In the genomic region with DNA sequence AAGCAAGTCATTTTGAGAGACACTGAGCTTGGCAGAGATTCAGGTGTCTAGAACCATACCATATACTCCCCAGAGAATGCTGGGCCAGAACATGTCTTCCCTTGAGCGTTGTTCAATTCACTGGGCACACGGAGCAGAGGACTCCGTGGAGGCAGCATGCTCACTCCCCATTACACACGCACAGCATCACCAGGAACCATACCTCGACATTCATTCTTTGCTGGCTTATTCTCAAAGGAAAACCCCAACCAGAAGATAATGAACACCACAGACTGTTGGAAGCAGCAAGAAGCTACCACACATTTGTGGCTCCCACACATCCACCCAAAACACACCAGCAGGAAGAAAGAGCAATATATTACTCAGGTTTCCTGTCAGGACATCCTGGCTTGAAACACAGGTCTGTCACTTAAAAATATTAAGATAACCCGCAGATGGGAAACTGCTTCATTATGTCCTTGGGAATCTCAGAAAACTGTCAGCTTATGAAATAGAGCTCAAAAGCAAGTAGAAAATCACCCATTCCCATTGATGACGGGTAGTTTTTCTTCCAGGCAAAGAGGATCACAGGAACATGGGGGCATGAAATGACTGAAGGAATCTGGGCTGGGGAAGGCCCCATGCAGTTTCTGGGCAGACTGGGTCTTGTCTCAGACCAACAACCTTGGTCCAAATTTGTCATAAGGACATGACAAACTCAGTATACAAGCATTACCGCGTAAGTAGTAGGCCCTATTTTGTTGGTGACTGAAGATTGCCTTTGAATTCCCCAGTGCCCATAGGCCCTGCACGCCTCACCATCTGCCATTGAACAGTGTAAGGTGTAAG, we compare ENCODE assay signal across 1 cellular context.
TF ChIP-seq lines count a peak whose summit lies in the region.

No MANE protein-coding gene starts in this region.

TF ChIP-seq in GM12878, 131 proteins besides CTCF, POLR2A, EP300 and RAD21 (continued from another document and continues in another):
- TF ChIP-seq, protein P1, sequence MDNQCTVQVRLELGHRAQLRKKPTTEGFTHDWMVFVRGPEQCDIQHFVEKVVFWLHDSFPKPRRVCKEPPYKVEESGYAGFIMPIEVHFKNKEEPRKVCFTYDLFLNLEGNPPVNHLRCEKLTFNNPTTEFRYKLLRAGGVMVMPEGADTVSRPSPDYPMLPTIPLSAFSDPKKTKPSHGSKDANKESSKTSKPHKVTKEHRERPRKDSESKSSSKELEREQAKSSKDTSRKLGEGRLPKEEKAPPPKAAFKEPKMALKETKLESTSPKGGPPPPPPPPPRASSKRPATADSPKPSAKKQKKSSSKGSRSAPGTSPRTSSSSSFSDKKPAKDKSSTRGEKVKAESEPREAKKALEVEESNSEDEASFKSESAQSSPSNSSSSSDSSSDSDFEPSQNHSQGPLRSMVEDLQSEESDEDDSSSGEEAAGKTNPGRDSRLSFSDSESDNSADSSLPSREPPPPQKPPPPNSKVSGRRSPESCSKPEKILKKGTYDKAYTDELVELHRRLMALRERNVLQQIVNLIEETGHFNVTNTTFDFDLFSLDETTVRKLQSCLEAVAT (IDR thresholded peaks at IDR 0.05), result no peak
- TF ChIP-seq, protein P2, sequence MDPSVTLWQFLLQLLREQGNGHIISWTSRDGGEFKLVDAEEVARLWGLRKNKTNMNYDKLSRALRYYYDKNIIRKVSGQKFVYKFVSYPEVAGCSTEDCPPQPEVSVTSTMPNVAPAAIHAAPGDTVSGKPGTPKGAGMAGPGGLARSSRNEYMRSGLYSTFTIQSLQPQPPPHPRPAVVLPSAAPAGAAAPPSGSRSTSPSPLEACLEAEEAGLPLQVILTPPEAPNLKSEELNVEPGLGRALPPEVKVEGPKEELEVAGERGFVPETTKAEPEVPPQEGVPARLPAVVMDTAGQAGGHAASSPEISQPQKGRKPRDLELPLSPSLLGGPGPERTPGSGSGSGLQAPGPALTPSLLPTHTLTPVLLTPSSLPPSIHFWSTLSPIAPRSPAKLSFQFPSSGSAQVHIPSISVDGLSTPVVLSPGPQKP (IDR thresholded peaks at IDR 0.05; ENCODE audit: low read depth, low read length), result no peak
- TF ChIP-seq WRNIP1 (IDR thresholded peaks at IDR 0.05; ENCODE audit: borderline replicate concordance, low read depth, low read length) (no peak), NR2C2 (IDR thresholded peaks at IDR 0.05; ENCODE audit: borderline replicate concordance, control insufficient read depth, insufficient read length, low read depth) (no peak), BCL11A (IDR thresholded peaks at IDR 0.05; ENCODE audit: low read depth, low read length) (no peak; the same call in 1 of the 2 replicates), CBFB (IDR thresholded peaks at IDR 0.05; ENCODE audit: low read depth) (peak; percentile 23; the same call in 1 of the 2 replicates), ZZZ3 (IDR thresholded peaks at IDR 0.05; ENCODE audit: control insufficient read depth, insufficient read length, low read depth) (no peak), CBX5 (IDR thresholded peaks at IDR 0.05; ENCODE audit: low read depth) (no peak; the same call in 1 of the 2 replicates), PAX8 (IDR thresholded peaks at IDR 0.05) (no peak), MXI1 (IDR thresholded peaks at IDR 0.05; ENCODE audit: low read depth, low read length) (no peak), NFXL1 (IDR thresholded peaks at IDR 0.05; ENCODE audit: borderline replicate concordance) (no peak), SUZ12 (IDR thresholded peaks at IDR 0.05; ENCODE audit: unreplicated experiment) (no peak), MYB (IDR thresholded peaks at IDR 0.05; ENCODE audit: borderline replicate concordance, low read depth, low read length) (no peak), JUNB (IDR thresholded peaks at IDR 0.05) (no peak; the same call in 1 of the 2 replicates), BHLHE40 (IDR thresholded peaks at IDR 0.05; ENCODE audit: borderline replicate concordance in 1 of 2, low read depth in 2 of 2, low read length in 1 of 2) (no peak), NRF1 (conservative IDR thresholded peaks at IDR 0.05; ENCODE audit: low read depth, low read length) (no peak), ATF7 (IDR thresholded peaks at IDR 0.05; ENCODE audit: low read depth) (no peak), GABPA (IDR thresholded peaks at IDR 0.05; ENCODE audit: low read depth) (no peak), NBN (IDR thresholded peaks at IDR 0.05) (no peak; the same call in 1 of the 2 replicates), ZBED1 (IDR thresholded peaks at IDR 0.05; ENCODE audit: borderline replicate concordance) (no peak), RAD51 (IDR thresholded peaks at IDR 0.05) (no peak), CBX3 (IDR thresholded peaks at IDR 0.05; ENCODE audit: borderline replicate concordance, low read depth) (no peak), POLR2AphosphoS5 (IDR thresholded peaks at IDR 0.05; ENCODE audit: low read length) (no peak), HDAC6 (IDR thresholded peaks at IDR 0.05; ENCODE audit: unreplicated experiment) (no peak), SMAD5 (IDR thresholded peaks at IDR 0.05; ENCODE audit: low read depth) (no peak), ZNF217 (IDR thresholded peaks at IDR 0.05) (no peak), SP1 (IDR thresholded peaks at IDR 0.05; ENCODE audit: low read depth, low read length) (peak; percentile 20), ZNF384 (IDR thresholded peaks at IDR 0.05; ENCODE audit: borderline replicate concordance, low read depth, low read length) (no peak)
- TF ChIP-seq, protein P3, sequence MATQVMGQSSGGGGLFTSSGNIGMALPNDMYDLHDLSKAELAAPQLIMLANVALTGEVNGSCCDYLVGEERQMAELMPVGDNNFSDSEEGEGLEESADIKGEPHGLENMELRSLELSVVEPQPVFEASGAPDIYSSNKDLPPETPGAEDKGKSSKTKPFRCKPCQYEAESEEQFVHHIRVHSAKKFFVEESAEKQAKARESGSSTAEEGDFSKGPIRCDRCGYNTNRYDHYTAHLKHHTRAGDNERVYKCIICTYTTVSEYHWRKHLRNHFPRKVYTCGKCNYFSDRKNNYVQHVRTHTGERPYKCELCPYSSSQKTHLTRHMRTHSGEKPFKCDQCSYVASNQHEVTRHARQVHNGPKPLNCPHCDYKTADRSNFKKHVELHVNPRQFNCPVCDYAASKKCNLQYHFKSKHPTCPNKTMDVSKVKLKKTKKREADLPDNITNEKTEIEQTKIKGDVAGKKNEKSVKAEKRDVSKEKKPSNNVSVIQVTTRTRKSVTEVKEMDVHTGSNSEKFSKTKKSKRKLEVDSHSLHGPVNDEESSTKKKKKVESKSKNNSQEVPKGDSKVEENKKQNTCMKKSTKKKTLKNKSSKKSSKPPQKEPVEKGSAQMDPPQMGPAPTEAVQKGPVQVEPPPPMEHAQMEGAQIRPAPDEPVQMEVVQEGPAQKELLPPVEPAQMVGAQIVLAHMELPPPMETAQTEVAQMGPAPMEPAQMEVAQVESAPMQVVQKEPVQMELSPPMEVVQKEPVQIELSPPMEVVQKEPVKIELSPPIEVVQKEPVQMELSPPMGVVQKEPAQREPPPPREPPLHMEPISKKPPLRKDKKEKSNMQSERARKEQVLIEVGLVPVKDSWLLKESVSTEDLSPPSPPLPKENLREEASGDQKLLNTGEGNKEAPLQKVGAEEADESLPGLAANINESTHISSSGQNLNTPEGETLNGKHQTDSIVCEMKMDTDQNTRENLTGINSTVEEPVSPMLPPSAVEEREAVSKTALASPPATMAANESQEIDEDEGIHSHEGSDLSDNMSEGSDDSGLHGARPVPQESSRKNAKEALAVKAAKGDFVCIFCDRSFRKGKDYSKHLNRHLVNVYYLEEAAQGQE (IDR thresholded peaks at IDR 0.05; ENCODE audit: low read depth, low read length), result no peak
- TF ChIP-seq, protein P4, sequence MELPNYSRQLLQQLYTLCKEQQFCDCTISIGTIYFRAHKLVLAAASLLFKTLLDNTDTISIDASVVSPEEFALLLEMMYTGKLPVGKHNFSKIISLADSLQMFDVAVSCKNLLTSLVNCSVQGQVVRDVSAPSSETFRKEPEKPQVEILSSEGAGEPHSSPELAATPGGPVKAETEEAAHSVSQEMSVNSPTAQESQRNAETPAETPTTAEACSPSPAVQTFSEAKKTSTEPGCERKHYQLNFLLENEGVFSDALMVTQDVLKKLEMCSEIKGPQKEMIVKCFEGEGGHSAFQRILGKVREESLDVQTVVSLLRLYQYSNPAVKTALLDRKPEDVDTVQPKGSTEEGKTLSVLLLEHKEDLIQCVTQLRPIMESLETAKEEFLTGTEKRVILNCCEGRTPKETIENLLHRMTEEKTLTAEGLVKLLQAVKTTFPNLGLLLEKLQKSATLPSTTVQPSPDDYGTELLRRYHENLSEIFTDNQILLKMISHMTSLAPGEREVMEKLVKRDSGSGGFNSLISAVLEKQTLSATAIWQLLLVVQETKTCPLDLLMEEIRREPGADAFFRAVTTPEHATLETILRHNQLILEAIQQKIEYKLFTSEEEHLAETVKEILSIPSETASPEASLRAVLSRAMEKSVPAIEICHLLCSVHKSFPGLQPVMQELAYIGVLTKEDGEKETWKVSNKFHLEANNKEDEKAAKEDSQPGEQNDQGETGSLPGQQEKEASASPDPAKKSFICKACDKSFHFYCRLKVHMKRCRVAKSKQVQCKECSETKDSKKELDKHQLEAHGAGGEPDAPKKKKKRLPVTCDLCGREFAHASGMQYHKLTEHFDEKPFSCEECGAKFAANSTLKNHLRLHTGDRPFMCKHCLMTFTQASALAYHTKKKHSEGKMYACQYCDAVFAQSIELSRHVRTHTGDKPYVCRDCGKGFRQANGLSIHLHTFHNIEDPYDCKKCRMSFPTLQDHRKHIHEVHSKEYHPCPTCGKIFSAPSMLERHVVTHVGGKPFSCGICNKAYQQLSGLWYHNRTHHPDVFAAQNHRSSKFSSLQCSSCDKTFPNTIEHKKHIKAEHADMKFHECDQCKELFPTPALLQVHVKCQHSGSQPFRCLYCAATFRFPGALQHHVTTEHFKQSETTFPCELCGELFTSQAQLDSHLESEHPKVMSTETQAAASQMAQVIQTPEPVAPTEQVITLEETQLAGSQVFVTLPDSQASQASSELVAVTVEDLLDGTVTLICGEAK (IDR thresholded peaks at IDR 0.05; ENCODE audit: borderline replicate concordance), result no peak
- TF ChIP-seq, protein P5, sequence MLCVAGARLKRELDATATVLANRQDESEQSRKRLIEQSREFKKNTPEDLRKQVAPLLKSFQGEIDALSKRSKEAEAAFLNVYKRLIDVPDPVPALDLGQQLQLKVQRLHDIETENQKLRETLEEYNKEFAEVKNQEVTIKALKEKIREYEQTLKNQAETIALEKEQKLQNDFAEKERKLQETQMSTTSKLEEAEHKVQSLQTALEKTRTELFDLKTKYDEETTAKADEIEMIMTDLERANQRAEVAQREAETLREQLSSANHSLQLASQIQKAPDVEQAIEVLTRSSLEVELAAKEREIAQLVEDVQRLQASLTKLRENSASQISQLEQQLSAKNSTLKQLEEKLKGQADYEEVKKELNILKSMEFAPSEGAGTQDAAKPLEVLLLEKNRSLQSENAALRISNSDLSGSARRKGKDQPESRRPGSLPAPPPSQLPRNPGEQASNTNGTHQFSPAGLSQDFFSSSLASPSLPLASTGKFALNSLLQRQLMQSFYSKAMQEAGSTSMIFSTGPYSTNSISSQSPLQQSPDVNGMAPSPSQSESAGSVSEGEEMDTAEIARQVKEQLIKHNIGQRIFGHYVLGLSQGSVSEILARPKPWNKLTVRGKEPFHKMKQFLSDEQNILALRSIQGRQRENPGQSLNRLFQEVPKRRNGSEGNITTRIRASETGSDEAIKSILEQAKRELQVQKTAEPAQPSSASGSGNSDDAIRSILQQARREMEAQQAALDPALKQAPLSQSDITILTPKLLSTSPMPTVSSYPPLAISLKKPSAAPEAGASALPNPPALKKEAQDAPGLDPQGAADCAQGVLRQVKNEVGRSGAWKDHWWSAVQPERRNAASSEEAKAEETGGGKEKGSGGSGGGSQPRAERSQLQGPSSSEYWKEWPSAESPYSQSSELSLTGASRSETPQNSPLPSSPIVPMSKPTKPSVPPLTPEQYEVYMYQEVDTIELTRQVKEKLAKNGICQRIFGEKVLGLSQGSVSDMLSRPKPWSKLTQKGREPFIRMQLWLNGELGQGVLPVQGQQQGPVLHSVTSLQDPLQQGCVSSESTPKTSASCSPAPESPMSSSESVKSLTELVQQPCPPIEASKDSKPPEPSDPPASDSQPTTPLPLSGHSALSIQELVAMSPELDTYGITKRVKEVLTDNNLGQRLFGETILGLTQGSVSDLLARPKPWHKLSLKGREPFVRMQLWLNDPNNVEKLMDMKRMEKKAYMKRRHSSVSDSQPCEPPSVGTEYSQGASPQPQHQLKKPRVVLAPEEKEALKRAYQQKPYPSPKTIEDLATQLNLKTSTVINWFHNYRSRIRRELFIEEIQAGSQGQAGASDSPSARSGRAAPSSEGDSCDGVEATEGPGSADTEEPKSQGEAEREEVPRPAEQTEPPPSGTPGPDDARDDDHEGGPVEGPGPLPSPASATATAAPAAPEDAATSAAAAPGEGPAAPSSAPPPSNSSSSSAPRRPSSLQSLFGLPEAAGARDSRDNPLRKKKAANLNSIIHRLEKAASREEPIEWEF (IDR thresholded peaks at IDR 0.05; ENCODE audit: insufficient replicate concordance, low read depth, low read length), result no peak
- TF ChIP-seq, protein P6, sequence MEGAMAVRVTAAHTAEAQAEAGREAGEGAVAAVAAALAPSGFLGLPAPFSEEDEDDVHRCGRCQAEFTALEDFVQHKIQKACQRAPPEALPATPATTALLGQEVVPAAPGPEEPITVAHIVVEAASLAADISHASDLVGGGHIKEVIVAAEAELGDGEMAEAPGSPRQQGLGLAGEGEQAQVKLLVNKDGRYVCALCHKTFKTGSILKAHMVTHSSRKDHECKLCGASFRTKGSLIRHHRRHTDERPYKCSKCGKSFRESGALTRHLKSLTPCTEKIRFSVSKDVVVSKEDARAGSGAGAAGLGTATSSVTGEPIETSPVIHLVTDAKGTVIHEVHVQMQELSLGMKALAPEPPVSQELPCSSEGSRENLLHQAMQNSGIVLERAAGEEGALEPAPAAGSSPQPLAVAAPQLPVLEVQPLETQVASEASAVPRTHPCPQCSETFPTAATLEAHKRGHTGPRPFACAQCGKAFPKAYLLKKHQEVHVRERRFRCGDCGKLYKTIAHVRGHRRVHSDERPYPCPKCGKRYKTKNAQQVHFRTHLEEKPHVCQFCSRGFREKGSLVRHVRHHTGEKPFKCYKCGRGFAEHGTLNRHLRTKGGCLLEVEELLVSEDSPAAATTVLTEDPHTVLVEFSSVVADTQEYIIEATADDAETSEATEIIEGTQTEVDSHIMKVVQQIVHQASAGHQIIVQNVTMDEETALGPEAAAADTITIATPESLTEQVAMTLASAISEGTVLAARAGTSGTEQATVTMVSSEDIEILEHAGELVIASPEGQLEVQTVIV (IDR thresholded peaks at IDR 0.05; ENCODE audit: borderline replicate concordance, partially characterized antibody), result no peak
- TF ChIP-seq, protein P7, sequence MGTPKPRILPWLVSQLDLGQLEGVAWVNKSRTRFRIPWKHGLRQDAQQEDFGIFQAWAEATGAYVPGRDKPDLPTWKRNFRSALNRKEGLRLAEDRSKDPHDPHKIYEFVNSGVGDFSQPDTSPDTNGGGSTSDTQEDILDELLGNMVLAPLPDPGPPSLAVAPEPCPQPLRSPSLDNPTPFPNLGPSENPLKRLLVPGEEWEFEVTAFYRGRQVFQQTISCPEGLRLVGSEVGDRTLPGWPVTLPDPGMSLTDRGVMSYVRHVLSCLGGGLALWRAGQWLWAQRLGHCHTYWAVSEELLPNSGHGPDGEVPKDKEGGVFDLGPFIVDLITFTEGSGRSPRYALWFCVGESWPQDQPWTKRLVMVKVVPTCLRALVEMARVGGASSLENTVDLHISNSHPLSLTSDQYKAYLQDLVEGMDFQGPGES (IDR thresholded peaks at IDR 0.05), result no peak; the same call in 1 of the 2 replicates
- TF ChIP-seq, protein P8, sequence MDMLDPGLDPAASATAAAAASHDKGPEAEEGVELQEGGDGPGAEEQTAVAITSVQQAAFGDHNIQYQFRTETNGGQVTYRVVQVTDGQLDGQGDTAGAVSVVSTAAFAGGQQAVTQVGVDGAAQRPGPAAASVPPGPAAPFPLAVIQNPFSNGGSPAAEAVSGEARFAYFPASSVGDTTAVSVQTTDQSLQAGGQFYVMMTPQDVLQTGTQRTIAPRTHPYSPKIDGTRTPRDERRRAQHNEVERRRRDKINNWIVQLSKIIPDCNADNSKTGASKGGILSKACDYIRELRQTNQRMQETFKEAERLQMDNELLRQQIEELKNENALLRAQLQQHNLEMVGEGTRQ (IDR thresholded peaks at IDR 0.05; ENCODE audit: borderline replicate concordance, low read depth, low read length), result no peak
